In genomic region chr10:93437946-93438795, GRCh38 we compare ENCODE assay signal across 8 cellular contexts. TPM values are rescaled to one million over a fixed set of nuclear protein-coding genes. Genes with fewer than 3 reads are reported as not detected.
DNase-seq lines count a peak whose midpoint lies in the region; ATAC-seq and TF ChIP-seq lines count a peak whose summit lies in the region.
"Had no signal": no experiment of that assay in that cellular context is flagged by ENCODE, and none has a peak within 500 bp of the region (broad histone marks: within the 10 kb centered on the region; RNA-seq: fewer than 3 reads in every experiment).

No MANE protein-coding gene starts in this region.

- no peaks in the 10 kb centered on the region for H3K9me3 ChIP-seq in duodenal mucosa (ENCODE audit: control insufficient read depth in 1 of 2, low read length in 2 of 2)

- no peaks in the 10 kb centered on the region for H3K36me3 Mint-ChIP-seq in type B pancreatic cell
- H3K36me3 Mint-ChIP-seq: activated naive CD8-positive, alpha-beta T cell treated with anti-CD3 and anti-CD28 coated beads, Interleukin-2, amount 10 ng/mL, durations not matched to agents 7 days and 5 days had no signal

- H3K9ac ChIP-seq in duodenal mucosa (ENCODE audit: low read depth in 1 of 2, low read length in 2 of 2) (peak overlapping the region; percentile 27 to 67), mesendoderm (ENCODE audit: low read length) (peak overlapping the region; percentile 69)

- peak overlapping the region in 1 of 2 donors; percentile 52 for H3K4me3 ChIP-seq in duodenal mucosa (ENCODE audit: low read depth in 1 of 2, low read length in 2 of 2)
- no peak overlapping the region for H3K4me3 ChIP-seq in mesendoderm (ENCODE audit: low read length)

- peak overlapping the region; percentile 98 for H3K27ac Mint-ChIP-seq in type B pancreatic cell
- H3K27ac Mint-ChIP-seq: activated naive CD8-positive, alpha-beta T cell treated with anti-CD3 and anti-CD28 coated beads, Interleukin-2, amount 10 ng/mL, durations not matched to agents 7 days and 5 days had no signal

- H3K9me3 Mint-ChIP-seq in type B pancreatic cell, result no peaks in the 10 kb centered on the region
- H3K9me3 Mint-ChIP-seq: activated naive CD8-positive, alpha-beta T cell treated with anti-CD3 and anti-CD28 coated beads, Interleukin-2, amount 10 ng/mL, durations not matched to agents 7 days and 5 days had no signal

- no peaks in the 10 kb centered on the region for H3K79me2 ChIP-seq in mesendoderm (ENCODE audit: control insufficient read depth, insufficient read depth, low read length)

- peaks cover 74% of the 10 kb centered on the region for H3K4me1 Mint-ChIP-seq in type B pancreatic cell (ENCODE audit: unreplicated experiment)
- H3K4me1 Mint-ChIP-seq: activated naive CD8-positive, alpha-beta T cell treated with anti-CD3 and anti-CD28 coated beads, Interleukin-2, amount 10 ng/mL, durations not matched to agents 7 days and 5 days had no signal

- peak overlapping the region; percentile 77 for H4K8ac ChIP-seq in mesendoderm (ENCODE audit: low read depth, low read length)

- H3K27me3 ChIP-seq in duodenal mucosa (ENCODE audit: control insufficient read depth in 1 of 2, insufficient read depth in 2 of 2, low read length in 2 of 2) (no peaks in the 10 kb centered on the region), mesendoderm (ENCODE audit: insufficient read depth, low read length, poor library complexity) (no peaks in the 10 kb centered on the region)

- ATAC-seq in GM18867 (IDR thresholded peaks at IDR 0.05; ENCODE audit: unreplicated experiment) (no peak), HG02884 (IDR thresholded peaks at IDR 0.05; ENCODE audit: unreplicated experiment) (no peak)

- H3K18ac ChIP-seq in mesendoderm (ENCODE audit: low read length), result peak overlapping the region; percentile 98

- no peaks in the 10 kb centered on the region for H3K36me3 ChIP-seq in duodenal mucosa (ENCODE audit: control insufficient read depth in 1 of 2, insufficient read depth in 2 of 2, low read length in 2 of 2)
- H3K36me3 ChIP-seq in mesendoderm (ENCODE audit: control insufficient read depth, insufficient read depth, low read length), result no peaks in the 10 kb centered on the region

- H2BK120ac ChIP-seq in mesendoderm (ENCODE audit: low read depth, low read length), result peak overlapping the region; percentile 100

- no peaks in the 10 kb centered on the region for H3K79me1 ChIP-seq in mesendoderm (ENCODE audit: low read length)

- H3K56ac ChIP-seq in mesendoderm (ENCODE audit: low read length), result peak overlapping the region; percentile 90

- no peaks in the 10 kb centered on the region for H3K27me3 Mint-ChIP-seq in type B pancreatic cell
- H3K27me3 Mint-ChIP-seq: activated naive CD8-positive, alpha-beta T cell treated with anti-CD3 and anti-CD28 coated beads, Interleukin-2, amount 10 ng/mL, durations not matched to agents 7 days and 5 days had no signal

- H2BK5ac ChIP-seq in mesendoderm (ENCODE audit: low read length), result peak overlapping the region; percentile 97

- peak overlapping the region; percentile 35 for H3K4me2 ChIP-seq in mesendoderm (ENCODE audit: low read length)

- H3K4me1 ChIP-seq in duodenal mucosa (ENCODE audit: control insufficient read depth in 1 of 2, insufficient read depth in 2 of 2, low read length in 2 of 2) (peaks cover 12 to 47% of the 10 kb centered on the region in 2 donors), mesendoderm (ENCODE audit: control insufficient read depth, low read depth, low read length) (peaks cover 26% of the 10 kb centered on the region)

- peak overlapping the region; percentile 90 for H2AK5ac ChIP-seq in mesendoderm (ENCODE audit: low read length)

- H3K27ac ChIP-seq in duodenal mucosa (ENCODE audit: low read depth, low read length) (peak overlapping the region; percentile 95), mesendoderm (ENCODE audit: low read depth, low read length) (peak overlapping the region; percentile 96)

- DNase-seq in M059J (ENCODE audit: low read depth), result peak; percentile 64
- DNase-seq in mesendoderm, result peak; percentile 97
- DNase-seq in type B pancreatic cell (ENCODE audit: extremely low spot score, unreplicated experiment), result no peak
- DNase-seq in NCI-H748 treated with DMSO at 0.1 percent for 48 hours (lab: John Stamatoyannopoulos, UW), result no peak
- DNase-seq: activated naive CD8-positive, alpha-beta T cell treated with anti-CD3 and anti-CD28 coated beads, Interleukin-2, amount 10 ng/mL, durations not matched to agents 7 days and 5 days had no signal

- peak overlapping the region; percentile 66 for H2BK15ac ChIP-seq in mesendoderm (replicated peaks; ENCODE audit: low read depth)

- peak overlapping the region; percentile 93 for H3K4ac ChIP-seq in mesendoderm (ENCODE audit: low read depth, low read length)

- WGBS in mesendoderm (ENCODE audit: extremely low coverage, insufficient coverage, low lambda C conversion rate), result no CpG with 5 or more reads among the region's 25 CpGs

- H3K23ac ChIP-seq in mesendoderm (ENCODE audit: low read length), result no peak overlapping the region

- peak overlapping the region; percentile 21 for H4K5ac ChIP-seq in mesendoderm (ENCODE audit: low read length)

- H3K4me3 Mint-ChIP-seq in type B pancreatic cell, result peak overlapping the region; percentile 75
- H3K4me3 Mint-ChIP-seq: activated naive CD8-positive, alpha-beta T cell treated with anti-CD3 and anti-CD28 coated beads, Interleukin-2, amount 10 ng/mL, durations not matched to agents 7 days and 5 days had no signal

- TF ChIP-seq CTCF in type B pancreatic cell (conservative IDR thresholded peaks at IDR 0.05), result no peak

RNA-seq across cellular contexts. Expression of gene MYOF, which starts 44.0 kb away (rescaled TPM):
- 80.3 and 128 TPM in 2 replicates for total RNA-seq in M059J (2014; rRNA removed; shearing (Covaris generic))
- 2.4 TPM for polyA plus RNA-seq in mesendoderm (2013, experiment 1 of 2)
- polyA plus RNA-seq in mesendoderm (2013, experiment 2 of 2), result 2.5 TPM
- total RNA-seq in type B pancreatic cell (ENCODE audit: low replicate concordance), result 49.4 and 79.8 TPM in 2 replicates

RNA-seq across cellular contexts. Expression of gene CEP55, which starts 58.2 kb away (rescaled TPM):
- total RNA-seq in M059J (2014; rRNA removed; shearing (Covaris generic)), result 85.5 and 87.9 TPM in 2 replicates
- polyA plus RNA-seq in mesendoderm (2013, experiment 1 of 2), result 26.7 TPM
- 27.1 TPM for polyA plus RNA-seq in mesendoderm (2013, experiment 2 of 2)
- 7.4 and 14.8 TPM in 2 replicates for total RNA-seq in type B pancreatic cell (ENCODE audit: low replicate concordance)

Comparison
In these comparisons a context has a peak if more than half of its experiments do, and no peak if none do; other contexts are left out.
1. DNase-seq: peak in M059J (single experiment) and mesendoderm (single experiment); none in type B pancreatic cell (single experiment) and NCI-H748 treated with DMSO at 0.1 percent for 48 hours (single experiment).